In the genomic region with DNA sequence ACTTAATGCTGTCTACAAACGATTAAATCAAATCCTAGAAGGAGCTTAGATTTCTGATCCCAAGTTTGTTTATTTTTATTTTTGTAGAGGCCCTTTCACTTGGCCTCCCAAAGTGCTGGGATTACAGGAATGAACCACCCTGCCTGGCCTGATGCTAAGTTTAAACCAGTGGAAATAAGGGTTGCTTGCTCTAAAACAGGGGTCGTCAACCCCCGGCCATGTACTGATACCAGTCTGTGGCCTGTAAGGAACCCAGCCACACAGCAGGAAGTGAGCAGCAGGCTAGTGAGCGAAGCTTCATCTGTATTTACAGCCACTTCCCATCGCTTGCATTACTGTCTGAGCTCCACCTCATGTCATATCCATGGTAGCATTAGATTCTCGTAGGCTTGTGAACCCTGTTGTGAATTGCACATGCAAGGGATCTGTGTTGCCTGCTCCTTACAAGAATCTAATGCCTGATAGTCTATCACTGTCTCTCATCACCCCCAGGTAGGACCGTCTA, we compare ENCODE assay signal across 1 cellular context.
TF ChIP-seq lines count a peak whose summit lies in the region.

No MANE protein-coding gene starts in this region.

TF ChIP-seq in IMR-90, 13 proteins besides CTCF, POLR2A, EP300 and RAD21:
- no peak for TF ChIP-seq BHLHE40 (IDR thresholded peaks at IDR 0.05; ENCODE audit: low read depth, low read length)
- TF ChIP-seq CHD1 (IDR thresholded peaks at IDR 0.05; ENCODE audit: low read depth, low read length): no peak
- TF ChIP-seq MAFK (IDR thresholded peaks at IDR 0.05; ENCODE audit: low read depth, low read length): no peak
- TF ChIP-seq CEBPB (IDR thresholded peaks at IDR 0.05; ENCODE audit: low read depth, low read length): no peak
- TF ChIP-seq RFX5 (IDR thresholded peaks at IDR 0.05; ENCODE audit: low read depth, low read length): no peak
- TF ChIP-seq, protein P1, sequence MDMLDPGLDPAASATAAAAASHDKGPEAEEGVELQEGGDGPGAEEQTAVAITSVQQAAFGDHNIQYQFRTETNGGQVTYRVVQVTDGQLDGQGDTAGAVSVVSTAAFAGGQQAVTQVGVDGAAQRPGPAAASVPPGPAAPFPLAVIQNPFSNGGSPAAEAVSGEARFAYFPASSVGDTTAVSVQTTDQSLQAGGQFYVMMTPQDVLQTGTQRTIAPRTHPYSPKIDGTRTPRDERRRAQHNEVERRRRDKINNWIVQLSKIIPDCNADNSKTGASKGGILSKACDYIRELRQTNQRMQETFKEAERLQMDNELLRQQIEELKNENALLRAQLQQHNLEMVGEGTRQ (IDR thresholded peaks at IDR 0.05; ENCODE audit: low read depth, low read length): no peak
- TF ChIP-seq MXI1 (IDR thresholded peaks at IDR 0.05; ENCODE audit: borderline replicate concordance, low read depth, low read length): no peak
- TF ChIP-seq MAZ (IDR thresholded peaks at IDR 0.05; ENCODE audit: borderline replicate concordance, low read depth, low read length): no peak
- TF ChIP-seq, protein P2, sequence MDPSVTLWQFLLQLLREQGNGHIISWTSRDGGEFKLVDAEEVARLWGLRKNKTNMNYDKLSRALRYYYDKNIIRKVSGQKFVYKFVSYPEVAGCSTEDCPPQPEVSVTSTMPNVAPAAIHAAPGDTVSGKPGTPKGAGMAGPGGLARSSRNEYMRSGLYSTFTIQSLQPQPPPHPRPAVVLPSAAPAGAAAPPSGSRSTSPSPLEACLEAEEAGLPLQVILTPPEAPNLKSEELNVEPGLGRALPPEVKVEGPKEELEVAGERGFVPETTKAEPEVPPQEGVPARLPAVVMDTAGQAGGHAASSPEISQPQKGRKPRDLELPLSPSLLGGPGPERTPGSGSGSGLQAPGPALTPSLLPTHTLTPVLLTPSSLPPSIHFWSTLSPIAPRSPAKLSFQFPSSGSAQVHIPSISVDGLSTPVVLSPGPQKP (IDR thresholded peaks at IDR 0.05; ENCODE audit: borderline replicate concordance, low read depth, low read length): no peak
- no peak for TF ChIP-seq RCOR1 (IDR thresholded peaks at IDR 0.05; ENCODE audit: insufficient replicate concordance, low read length)
